4 cellular contexts compared by ENCODE assay signal in the genomic region with DNA sequence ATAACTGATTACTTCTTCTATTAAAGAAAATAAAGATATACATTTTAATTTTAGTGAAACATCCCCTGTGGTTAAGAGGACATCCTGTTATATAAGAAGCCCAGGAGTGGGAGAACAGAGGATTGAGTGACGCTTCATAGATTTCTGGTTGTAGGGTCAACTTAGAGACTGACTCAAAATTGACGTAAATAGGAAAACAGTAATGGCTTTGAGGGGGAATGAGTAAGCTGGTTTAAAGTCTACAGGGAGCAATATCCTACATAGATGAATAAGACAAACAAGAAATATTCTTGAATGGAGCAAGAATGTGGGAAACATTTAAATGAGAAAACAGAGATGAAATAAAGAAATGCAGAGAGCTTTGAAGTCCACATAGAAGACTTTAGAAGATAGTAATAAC. TPM values are rescaled to one million over a fixed set of nuclear protein-coding genes. Genes with fewer than 3 reads are reported as not detected.
"Had no signal": no experiment of that assay in that cellular context is flagged by ENCODE, and none has a peak within 500 bp of the region (broad histone marks: within the 10 kb centered on the region; RNA-seq: fewer than 3 reads in every experiment).

No MANE protein-coding gene starts in this region.

RNA-seq across cellular contexts. Expression of gene NUDT4B, which starts 20.7 kb away (rescaled TPM):
- total RNA-seq: activated naive CD4-positive, alpha-beta T cell treated with anti-CD3 and anti-CD28 coated beads for 36 hours; activated naive CD8-positive, alpha-beta T cell treated with anti-CD3 and anti-CD28 coated beads, Interleukin-2, amount 10 ng/mL, durations not matched to agents 7 days and 5 days; cardiac septum; chondrocyte had no signal
